In genomic region chr6:156994215-156995076, GRCh38 we compare ENCODE assay signal across 16 cellular contexts.
DNase-seq lines count a peak whose midpoint lies in the region; ATAC-seq and TF ChIP-seq lines count a peak whose summit lies in the region.
"Had no signal": no experiment of that assay in that cellular context is flagged by ENCODE, and none has a peak within 500 bp of the region (broad histone marks: within the 10 kb centered on the region; RNA-seq: fewer than 3 reads in every experiment).

No MANE protein-coding gene starts in this region.

- no peaks in the 10 kb centered on the region for H3K36me3 Mint-ChIP-seq in chondrocyte (ENCODE audit: low read depth)

- H3K4me1 Mint-ChIP-seq in chondrocyte (ENCODE audit: low read depth): peaks cover 13% of the 10 kb centered on the region

- H3K4me3 ChIP-seq in right atrium auricular region (no peak overlapping the region), aorta (ENCODE audit: low read length in 2 of 2) (no peak overlapping the region)
- H3K4me3 ChIP-seq: HAP-1 had no signal

- H3K9me3 Mint-ChIP-seq in chondrocyte (ENCODE audit: low read depth): no peaks in the 10 kb centered on the region
- H3K9me3 Mint-ChIP-seq: activated T-cell treated with anti-CD3 and anti-CD28 coated beads, Interleukin-2, amount 50 U/mL, for 72 hours had no signal

- H3K27me3 ChIP-seq in right atrium auricular region (no peaks in the 10 kb centered on the region), aorta (ENCODE audit: control insufficient read depth in 1 of 2, insufficient read depth in 2 of 2, low read length in 1 of 2) (no peaks in the 10 kb centered on the region)

- peak overlapping the region; percentile 59 for H3K27ac Mint-ChIP-seq in chondrocyte (ENCODE audit: unreplicated experiment)
- H3K27ac Mint-ChIP-seq: activated T-cell treated with anti-CD3 and anti-CD28 coated beads, Interleukin-2, amount 50 U/mL, for 72 hours had no signal

- WGBS in aorta, 2 donors: 85 to 90% methylated on average over 13 of the region's 13 CpGs

- TF ChIP-seq CTCF in right atrium auricular region (IDR thresholded peaks at IDR 0.05) (no peak), chondrocyte (IDR thresholded peaks at IDR 0.05) (no peak)

- H3K36me3 ChIP-seq in right atrium auricular region (no peaks in the 10 kb centered on the region), aorta (ENCODE audit: control insufficient read depth in 1 of 2, insufficient read depth in 2 of 2, low read length in 1 of 2) (no peaks in the 10 kb centered on the region)
- H3K36me3 ChIP-seq: HAP-1 had no signal

- H3K4me1 ChIP-seq in right atrium auricular region (peaks cover 0 to 29% of the 10 kb centered on the region in 2 donors), aorta (ENCODE audit: control insufficient read depth in 1 of 2, insufficient read depth in 2 of 2, low read length in 2 of 2) (no peaks in the 10 kb centered on the region)

- ATAC-seq in Right ventricle myocardium superior (ENCODE audit: poor library complexity) (peak; percentile 74), aorta (ENCODE audit: low FRiP score) (peak; percentile 22), HG02610 (IDR thresholded peaks at IDR 0.05; ENCODE audit: unreplicated experiment) (no peak)
- ATAC-seq: activated T-cell treated with anti-CD3 and anti-CD28 coated beads, Interleukin-2, amount 50 U/mL, for 72 hours; stimulated activated naive CD8-positive, alpha-beta T cell treated with anti-CD3 and anti-CD28 coated beads, Interleukin-15, Interleukin-2, amounts not matched to agents 100 U/mL and 50 U/mL, for 24 hours had no signal

- H3K4me3 Mint-ChIP-seq in chondrocyte (ENCODE audit: unreplicated experiment): no peak overlapping the region
- H3K4me3 Mint-ChIP-seq: activated T-cell treated with anti-CD3 and anti-CD28 coated beads, Interleukin-2, amount 50 U/mL, for 72 hours had no signal

- intact Hi-C loops in Right ventricle myocardium superior (cut with DNase I): no loop called here
- intact Hi-C loops in aorta (cut with DNase I): no loop called here

- no peaks in the 10 kb centered on the region for H3K27me3 Mint-ChIP-seq in chondrocyte (ENCODE audit: low read depth)

- no peaks in the 10 kb centered on the region for H3K9me3 ChIP-seq in right atrium auricular region
- no peaks in the 10 kb centered on the region for H3K9me3 ChIP-seq in aorta (ENCODE audit: control insufficient read depth, low read length)
- H3K9me3 ChIP-seq: HAP-1 had no signal

- H3K27ac ChIP-seq in right atrium auricular region (no peak overlapping the region), aorta (ENCODE audit: low read depth in 1 of 2, low read length in 2 of 2) (no peak overlapping the region)

- DNase-seq in Right ventricle myocardium superior (no peak), right atrium auricular region (ENCODE audit: low spot score) (no peak), chondrocyte (ENCODE audit: low spot score) (no peak), lung microvascular endothelial cell (ENCODE audit: low read depth in 2 of 2) (peak; percentile 11 to 29), aorta (no peak), NCI-H2227 (lab: John Stamatoyannopoulos, UW; ENCODE audit: unreplicated experiment) (no peak)
- no peak for DNase-seq in activated CD4-positive, CD25-positive, alpha-beta regulatory T cell (lab: John Stamatoyannopoulos, UW)
- DNase-seq: activated T-cell treated with anti-CD3 and anti-CD28 coated beads, Interleukin-2, amount 50 U/mL, for 72 hours; effector CD4-positive, alpha-beta T cell; NCI-H1092; NCI-H526 treated with DMSO at 0.1 percent for 48 hours; nucleus accumbens; stimulated activated CD4-positive, alpha-beta T cell treated with anti-CD3 and anti-CD28 coated beads, Interleukin-4, amount 100 ng/mL, for 1 hour; stimulated activated naive CD8-positive, alpha-beta T cell treated with anti-CD3 and anti-CD28 coated beads, Interleukin-15, Interleukin-2, amounts not matched to agents 100 U/mL and 50 U/mL, for 24 hours had no signal

Comparison
In these comparisons a context has a peak if more than half of its experiments do, and no peak if none do; other contexts are left out.
1. DNase-seq: peak in lung microvascular endothelial cell (2 of 2); none in Right ventricle myocardium superior (single experiment), right atrium auricular region (single experiment), chondrocyte (single experiment), aorta (0 of 2), NCI-H2227 (single experiment) and activated CD4-positive, CD25-positive, alpha-beta regulatory T cell (0 of 4).